1 cellular context compared by ENCODE assay signal in genomic region chr12:132874175-132874574, GRCh38.
TF ChIP-seq lines count a peak whose summit lies in the region.

No MANE protein-coding gene starts in this region.

TF ChIP-seq in H1, 55 proteins besides CTCF, POLR2A, EP300 and RAD21:
- TF ChIP-seq NRF1 (IDR thresholded peaks at IDR 0.05; ENCODE audit: low read depth, low read length) (no peak), BACH1 (IDR thresholded peaks at IDR 0.05; ENCODE audit: low read length) (no peak), SRF (IDR thresholded peaks at IDR 0.05; ENCODE audit: low read depth, low read length) (no peak), EZH2 (IDR thresholded peaks at IDR 0.05; ENCODE audit: low read depth, low read length, severe bottlenecking) (no peak), CHD2 (IDR thresholded peaks at IDR 0.05; ENCODE audit: low read length) (no peak), SIRT6 (IDR thresholded peaks at IDR 0.05; ENCODE audit: low read length) (no peak), PHF8 (conservative IDR thresholded peaks at IDR 0.05; ENCODE audit: low read depth, low read length) (no peak), SAP30 (IDR thresholded peaks at IDR 0.05; ENCODE audit: insufficient read depth, insufficient replicate concordance, low read length) (no peak), CTBP2 (IDR thresholded peaks at IDR 0.05; ENCODE audit: borderline replicate concordance, insufficient read depth, insufficient read length, low read length) (no peak)
